In genomic region chr17:41651625-41652460, GRCh38 we compare ENCODE assay signal across 14 cellular contexts. TPM values are rescaled to one million over a fixed set of nuclear protein-coding genes. Genes with fewer than 3 reads are reported as not detected.
A peak's percentile ranks its signal among the peaks of the same experiment; 100 is the strongest.
DNase-seq lines count a peak whose midpoint lies in the region; ATAC-seq, FAIRE-seq and TF ChIP-seq lines count a peak whose summit lies in the region.
"Had no signal": no experiment of that assay in that cellular context is flagged by ENCODE, and none has a peak within 500 bp of the region (broad histone marks: within the 10 kb centered on the region; RNA-seq: fewer than 3 reads in every experiment).

No MANE protein-coding gene starts in this region.

- TF ChIP-seq EP300 in sigmoid colon (IDR thresholded peaks at IDR 0.05) = no peak

- no peaks in the 10 kb centered on the region for H3K36me3 ChIP-seq in CD8-positive, alpha-beta T cell (ENCODE audit: insufficient read depth, low read length)
- no peaks in the 10 kb centered on the region for H3K36me3 ChIP-seq in kidney (ENCODE audit: control insufficient read depth in 1 of 2, insufficient read depth in 2 of 2, low read length in 2 of 2)
- H3K36me3 ChIP-seq in sigmoid colon = no peaks in the 10 kb centered on the region
- H3K36me3 ChIP-seq: BE2C, neutrophil had no signal

- peak overlapping the region; percentile 10 for H3K27ac Mint-ChIP-seq in CD8-positive, alpha-beta T cell
- peak overlapping the region; percentile 60 for H3K27ac Mint-ChIP-seq in WTC11

- no peaks in the 10 kb centered on the region for H3K9me3 Mint-ChIP-seq in CD8-positive, alpha-beta T cell
- H3K9me3 Mint-ChIP-seq in WTC11 = no peaks in the 10 kb centered on the region

- intact Hi-C loops in CD8-positive, alpha-beta T cell (cut with DNase I, micrococcal nuclease) = no loop called here
- intact Hi-C loops in kidney (cut with DNase I) (no loop called here), sigmoid colon (cut with DNase I) (no loop called here)

- H3K27me3 Mint-ChIP-seq in CD8-positive, alpha-beta T cell (ENCODE audit: low read depth) = no peaks in the 10 kb centered on the region
- H3K27me3 Mint-ChIP-seq in WTC11 (ENCODE audit: low read depth) = no peaks in the 10 kb centered on the region

- H3K9me3 ChIP-seq in CD8-positive, alpha-beta T cell (ENCODE audit: low read length) = no peaks in the 10 kb centered on the region
- H3K9me3 ChIP-seq in kidney (ENCODE audit: control insufficient read depth in 1 of 2, low read length in 2 of 2) (no peaks in the 10 kb centered on the region), sigmoid colon (no peaks in the 10 kb centered on the region)
- H3K9me3 ChIP-seq: BE2C, neutrophil had no signal

- no peak for DNase-seq in CD8-positive, alpha-beta T cell
- DNase-seq in WTC11 (ENCODE audit: low spot score) (no peak), kidney (peak; percentile 95), sigmoid colon (peak; percentile 75), inferior parietal cortex (ENCODE audit: extremely low spot score) (no peak), midbrain (lab: John Stamatoyannopoulos, UW) (no peak), AG08395 (ENCODE audit: low spot score) (no peak)
- DNase-seq: activated naive CD4-positive, alpha-beta T cell treated with Interleukin-2 at 50 U/mL for 16 hours; BE2C; NCI-H146 had no signal

- 35 to 71% methylated on average over 13 of the region's 13 CpGs for WGBS in sigmoid colon, 2 donors

- TF ChIP-seq CTCF in CD8-positive, alpha-beta T cell (IDR thresholded peaks at IDR 0.05) = no peak
- TF ChIP-seq CTCF in WTC11 (IDR thresholded peaks at IDR 0.05) (no peak), kidney (IDR thresholded peaks at IDR 0.05; ENCODE audit: borderline replicate concordance, extremely low read depth, insufficient read depth) (no peak), sigmoid colon (IDR thresholded peaks at IDR 0.05) (no peak)

- POLR2A ChIA-PET in CD8-positive, alpha-beta T cell (lab: Charles Lee) = no interaction called here
- POLR2A ChIA-PET in WTC11 (lab: Charles Lee) = interaction anchor here (1.6 kb wide), 1 partner anchor 151 kb away, joined by 3 read pairs; no protein-coding TSS in a partner anchor

- no peaks in the 10 kb centered on the region for H3K36me3 Mint-ChIP-seq in CD8-positive, alpha-beta T cell
- no peaks in the 10 kb centered on the region for H3K36me3 Mint-ChIP-seq in WTC11

- FAIRE-seq in kidney (lab: Jason Lieb, UNC) = no peak

- CTCF ChIA-PET in CD8-positive, alpha-beta T cell (lab: Charles Lee) = interaction anchor here (2.7 to 15.4 kb wide), 3 partner anchors 12 to 742 kb away, joined by 11 to 405 read pairs (median 15); no protein-coding TSS in a partner anchor
- CTCF ChIA-PET in WTC11 (lab: Charles Lee) = interaction anchor here (0.5 to 16.2 kb wide), 10 partner anchors 12 to 101 kb away, joined by 3 to 374 read pairs (median 4); no protein-coding TSS in a partner anchor

- H3K27me3 ChIP-seq in CD8-positive, alpha-beta T cell (ENCODE audit: insufficient read depth, low read length) = no peaks in the 10 kb centered on the region
- no peaks in the 10 kb centered on the region for H3K27me3 ChIP-seq in sigmoid colon
- H3K27me3 ChIP-seq: BE2C, neutrophil had no signal

- peaks cover 13% of the 10 kb centered on the region for H3K4me1 ChIP-seq in CD8-positive, alpha-beta T cell (ENCODE audit: insufficient read depth, low read length)
- H3K4me1 ChIP-seq in kidney (ENCODE audit: control insufficient read depth in 1 of 2, insufficient read depth in 1 of 2, low read depth in 1 of 2, low read length in 2 of 2) = peaks cover 29 to 56% of the 10 kb centered on the region in 2 donors
- peaks cover 0 to 21% (median 14%) of the 10 kb centered on the region in 4 donors for H3K4me1 ChIP-seq in sigmoid colon

- ATAC-seq in CD8-positive, alpha-beta T cell = no peak
- ATAC-seq in WTC11 = no peak
- ATAC-seq in HG03196 (IDR thresholded peaks at IDR 0.05; ENCODE audit: unreplicated experiment) = no peak
- ATAC-seq: Panc1 had no signal

- H3K4me3 Mint-ChIP-seq in CD8-positive, alpha-beta T cell = no peak overlapping the region
- H3K4me3 Mint-ChIP-seq in WTC11 = no peak overlapping the region

- no peak overlapping the region for H3K4me3 ChIP-seq in CD8-positive, alpha-beta T cell (ENCODE audit: low read depth, low read length)
- H3K4me3 ChIP-seq in kidney (ENCODE audit: low read length in 2 of 2) (no peak overlapping the region), sigmoid colon (peak overlapping the region in 2 of 4 donors; percentile 13 to 18)

- TF ChIP-seq POLR2A in sigmoid colon (IDR thresholded peaks at IDR 0.05) = no peak

- H3K4me1 Mint-ChIP-seq in CD8-positive, alpha-beta T cell (ENCODE audit: low read depth) = peaks cover 9% of the 10 kb centered on the region
- peaks cover 10% of the 10 kb centered on the region for H3K4me1 Mint-ChIP-seq in WTC11

- H3K27ac ChIP-seq in CD8-positive, alpha-beta T cell (ENCODE audit: low read depth, low read length) = no peak overlapping the region
- H3K27ac ChIP-seq in kidney (ENCODE audit: low read depth in 2 of 2, low read length in 2 of 2) (peak overlapping the region; percentile 71 to 86), sigmoid colon (peak overlapping the region in 3 of 4 donors; percentile 23 to 72 (median 37))
- H3K27ac ChIP-seq: neutrophil had no signal

- peak overlapping the region in 1 of 2 donors; percentile 22 for H3K9ac ChIP-seq in kidney (ENCODE audit: low read length in 2 of 2)

TF ChIP-seq in WTC11, 78 proteins besides CTCF, POLR2A, EP300 and RAD21:
- no peak for TF ChIP-seq ZNF281 (CRISPR knock-in tag; IDR thresholded peaks at IDR 0.05)
- TF ChIP-seq GABPB1 (CRISPR knock-in tag; IDR thresholded peaks at IDR 0.05) = no peak
- TF ChIP-seq GTF2I (CRISPR knock-in tag; conservative IDR thresholded peaks at IDR 0.05) = no peak

RNA-seq across cellular contexts. Expression of gene KRT17, which starts 27.5 kb away (rescaled TPM):
- total RNA-seq in CD8-positive, alpha-beta T cell = not detected
- 0.53 to 1.5 TPM (median 0.92 TPM) in 3 replicates for total RNA-seq in WTC11 (2021)
- 11.1 TPM for total RNA-seq in kidney
- polyA plus RNA-seq in kidney (ENCODE audit: insufficient read depth, low read depth, low replicate concordance) = 5.5 TPM
- total RNA-seq in sigmoid colon = 1 to 10 TPM in 2 of 4 donors, not detected in 2; 1.2 to 5.3 TPM
- polyA plus RNA-seq in sigmoid colon = under 1 TPM in 1 of 3 donors, not detected in 2; 0.17 TPM

RNA-seq across cellular contexts. Expression of gene EIF1, which starts 36.8 kb away (rescaled TPM):
- 1,000 to 10,000 TPM; 3,749 to 3,996 TPM for total RNA-seq in CD8-positive, alpha-beta T cell
- total RNA-seq in WTC11 (2021) (466 to 481 TPM (median 475 TPM) in 3 replicates), kidney (842 TPM), sigmoid colon (100 to 1,000 TPM; 246 to 572 (median 430) TPM)
- polyA plus RNA-seq in kidney (ENCODE audit: insufficient read depth, low read depth, low replicate concordance) (1,166 TPM), sigmoid colon (100 to 1,000 TPM; 384 to 515 (median 507) TPM)

RNA-seq across cellular contexts. Expression of gene KRT16, which starts 39.3 kb away (rescaled TPM):
- not detected for total RNA-seq in CD8-positive, alpha-beta T cell
- total RNA-seq in WTC11 (2021) (not detected in 3 replicates), kidney (3.1 TPM), sigmoid colon (under 1 TPM in 1 of 4 donors, not detected in 3; 0.83 TPM)
- polyA plus RNA-seq in kidney (ENCODE audit: insufficient read depth, low read depth, low replicate concordance) (not detected), sigmoid colon (under 1 TPM in 2 of 3 donors, not detected in 1; 0.09 to 0.60 TPM)
- total RNA-seq: dermis microvascular lymphatic vessel endothelial cell had no signal

Comparison
In these comparisons a context has a peak if more than half of its experiments do, and no peak if none do; other contexts are left out.
1. DNase-seq: peak in kidney (single experiment) and sigmoid colon (single experiment); none in CD8-positive, alpha-beta T cell (0 of 7), WTC11 (single experiment), inferior parietal cortex (single experiment), midbrain (single experiment) and AG08395 (single experiment).